In the genomic region with DNA sequence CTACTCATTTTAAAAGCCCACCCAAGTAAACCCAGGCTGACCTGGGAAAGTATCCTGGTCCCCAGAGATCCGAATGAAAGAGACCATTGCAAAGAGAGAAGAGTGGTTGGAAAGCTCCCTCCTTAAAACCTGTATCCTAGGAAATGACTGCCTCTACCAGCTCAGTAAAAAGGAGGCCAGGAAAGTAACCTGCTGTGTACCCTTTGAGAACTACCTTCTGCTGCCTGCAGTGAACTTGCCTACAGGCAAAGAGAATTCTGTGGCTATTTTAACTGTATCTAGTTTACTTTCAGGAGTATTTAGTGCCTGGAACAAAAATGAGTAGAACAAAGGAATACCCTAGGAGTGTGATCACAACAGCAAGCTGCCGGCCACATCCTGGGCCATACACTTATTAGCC, we compare ENCODE assay signal across 19 cellular contexts.
DNase-seq lines count a peak whose midpoint lies in the region; ATAC-seq and FAIRE-seq lines count a peak whose summit lies in the region.
"Had no signal": no experiment of that assay in that cellular context is flagged by ENCODE, and none has a peak within 500 bp of the region (broad histone marks: within the 10 kb centered on the region; RNA-seq: fewer than 3 reads in every experiment).

No MANE protein-coding gene starts in this region.

- no peak overlapping the region for H3K4me2 ChIP-seq in neuronal stem cell (ENCODE audit: insufficient read depth, low read length, poor library complexity, severe bottlenecking)
- H3K4me2 ChIP-seq: KMS-11 had no signal

- no peak overlapping the region for H2AK5ac ChIP-seq in neuronal stem cell (ENCODE audit: low read depth, low read length)

- no peak overlapping the region for H3K18ac ChIP-seq in neuronal stem cell (ENCODE audit: low read length)

- no peak overlapping the region for H3K9ac ChIP-seq in HUES64 (ENCODE audit: low read depth, low read length)
- no peak overlapping the region for H3K9ac ChIP-seq in neuronal stem cell (ENCODE audit: low read depth, low read length, poor library complexity)
- H3K9ac ChIP-seq: KMS-11 had no signal

- no peaks in the 10 kb centered on the region for H3K79me1 ChIP-seq in neuronal stem cell (ENCODE audit: low read depth, low read length)

- H3K4me1 ChIP-seq in HUES64 (ENCODE audit: insufficient read depth, low read length) (peaks cover 21% of the 10 kb centered on the region), neuronal stem cell (ENCODE audit: control insufficient read depth in 2 of 2, insufficient read depth in 1 of 2, low read depth in 1 of 2, low read length in 2 of 2) (no peaks in the 10 kb centered on the region), small intestine (ENCODE audit: control insufficient read depth in 2 of 2, insufficient read depth in 1 of 2, low read depth in 1 of 2, low read length in 1 of 2) (no peaks in the 10 kb centered on the region)

- H2BK15ac ChIP-seq in neuronal stem cell (ENCODE audit: low read length) = no peak overlapping the region

- H3K23ac ChIP-seq in neuronal stem cell (ENCODE audit: low read depth, low read length, poor library complexity) = no peak overlapping the region

- H4K91ac ChIP-seq in neuronal stem cell (ENCODE audit: low read depth, low read length, poor library complexity) = no peak overlapping the region

- no peaks in the 10 kb centered on the region for H3K36me3 ChIP-seq in HUES64 (ENCODE audit: insufficient read depth, low read length)
- no peaks in the 10 kb centered on the region for H3K36me3 ChIP-seq in neuronal stem cell (replicated peaks in 1 of 2; ENCODE audit: control insufficient read depth in 2 of 2, insufficient read depth in 2 of 2, low read length in 2 of 2)
- H3K36me3 ChIP-seq in small intestine (ENCODE audit: control insufficient read depth in 2 of 2, insufficient read depth in 2 of 2, low read length in 2 of 2) = no peaks in the 10 kb centered on the region

- peak overlapping the region; percentile 14 for H2AFZ ChIP-seq in neuronal stem cell (ENCODE audit: low read length)

- H3K27ac ChIP-seq in HUES64 (ENCODE audit: low read depth, low read length) (peak overlapping the region; percentile 9; the same call in 1 of the 2 replicates), neuronal stem cell (replicated peaks; ENCODE audit: low read length) (no peak overlapping the region), small intestine (ENCODE audit: low read depth in 1 of 2, low read length in 1 of 2) (no peak overlapping the region)
- H3K27ac ChIP-seq: HL-60, KMS-11 had no signal

- H3K27me3 ChIP-seq in HUES64 (ENCODE audit: insufficient read depth, low read length) (no peaks in the 10 kb centered on the region), neuronal stem cell (ENCODE audit: control insufficient read depth in 3 of 3, insufficient read depth in 3 of 3, low read depth in 1 of 3, low read length in 3 of 3) (no peaks in the 10 kb centered on the region), small intestine (ENCODE audit: control insufficient read depth in 2 of 2, insufficient read depth in 2 of 2, low read length in 2 of 2) (no peaks in the 10 kb centered on the region)

- H4K8ac ChIP-seq in neuronal stem cell (ENCODE audit: low read depth, low read length) = no peak overlapping the region

- no peak overlapping the region for H2BK120ac ChIP-seq in neuronal stem cell (ENCODE audit: low read depth, low read length)

- no peak for ATAC-seq in GM21529 (IDR thresholded peaks at IDR 0.05; ENCODE audit: unreplicated experiment)
- ATAC-seq: PC-3 had no signal

- peak; percentile 2 for DNase-seq in astrocyte of the hippocampus (ENCODE audit: low read depth, low spot score)
- DNase-seq in iPS-NIHi11 (ENCODE audit: low spot score) = peak; percentile 7
- DNase-seq in neuronal stem cell (ENCODE audit: low spot score) = peak; percentile 1
- DNase-seq in small intestine = no peak
- DNase-seq in AG08396 (ENCODE audit: low spot score) = no peak
- DNase-seq: CD4-positive, CD25-positive, alpha-beta regulatory T cell; EL; HCEC 1CT; IMR-90; NCI-H1105; NCI-H1694; NCI-H446; NCI-H526; PC-3; SHP77 had no signal

- no peak overlapping the region for H3K4ac ChIP-seq in neuronal stem cell (ENCODE audit: low read length)

- no peak for FAIRE-seq in small intestine (lab: Jason Lieb, UNC)

- H2BK5ac ChIP-seq in neuronal stem cell (ENCODE audit: low read length) = no peak overlapping the region

- 30% methylated on average over 2 of the region's 2 CpGs for WGBS in HUES64
- WGBS in neuronal stem cell (ENCODE audit: extremely low coverage in 2 of 2, insufficient read length in 2 of 2, insufficient replicate concordance in 1 of 2), 2 donors = no CpG with 5 or more reads among the region's 2 CpGs
- 39 to 45% (median 43%) methylated on average over 2 of the region's 2 CpGs for WGBS in small intestine, 3 donors

- no peak overlapping the region for H3K4me3 ChIP-seq in HUES64 (ENCODE audit: low read length)
- no peak overlapping the region for H3K4me3 ChIP-seq in neuronal stem cell (ENCODE audit: low read length in 2 of 2)
- no peak overlapping the region for H3K4me3 ChIP-seq in small intestine (ENCODE audit: low read depth in 1 of 2, low read length in 2 of 2)

- no peak overlapping the region for H2BK12ac ChIP-seq in neuronal stem cell (ENCODE audit: low read length)

- no peaks in the 10 kb centered on the region for H3K9me3 ChIP-seq in HUES64 (ENCODE audit: insufficient read depth, low read depth, low read length)
- no peaks in the 10 kb centered on the region for H3K9me3 ChIP-seq in neuronal stem cell (replicated peaks in 1 of 2; ENCODE audit: control insufficient read depth in 2 of 2, insufficient read depth in 1 of 2, low read depth in 1 of 2, low read length in 2 of 2)
- H3K9me3 ChIP-seq in small intestine (ENCODE audit: control insufficient read depth, low read depth) = no peaks in the 10 kb centered on the region

- H3K14ac ChIP-seq in neuronal stem cell (ENCODE audit: low read length) = no peak overlapping the region

Comparison
In these comparisons a context has a peak if more than half of its experiments do, and no peak if none do; other contexts are left out.
1. DNase-seq: peak in astrocyte of the hippocampus (single experiment), iPS-NIHi11 (single experiment) and neuronal stem cell (single experiment); none in small intestine (single experiment) and AG08396 (single experiment).